In the genomic region with DNA sequence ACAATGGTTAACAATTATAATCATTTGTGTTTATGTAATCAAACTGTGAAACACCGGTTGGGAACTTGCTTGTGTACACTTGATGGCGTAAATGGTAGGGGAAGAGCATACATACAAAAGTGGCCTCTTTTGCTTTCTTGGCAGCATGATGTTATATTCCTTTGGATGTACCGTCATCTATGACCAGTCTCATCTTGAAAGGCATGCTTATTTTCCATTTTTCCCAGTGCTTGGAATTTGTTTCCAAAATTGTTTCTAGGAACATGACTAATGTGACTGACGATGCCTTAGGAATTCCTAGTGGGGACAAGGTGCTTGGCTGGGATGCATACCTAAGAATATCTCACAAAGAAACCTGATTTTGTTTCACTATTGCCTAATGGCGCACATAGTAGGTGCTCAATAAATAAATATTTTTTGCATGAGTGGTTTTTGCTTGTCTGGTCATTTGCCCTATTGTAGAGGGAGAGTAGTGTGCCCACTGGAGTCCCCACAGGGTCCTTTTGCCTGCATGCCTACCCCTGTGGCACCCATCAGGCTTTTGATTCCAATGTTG, we compare ENCODE assay signal across 10 cellular contexts. TPM values are rescaled to one million over a fixed set of nuclear protein-coding genes. Genes with fewer than 3 reads are reported as not detected.
A peak's percentile ranks its signal among the peaks of the same experiment; 100 is the strongest.
DNase-seq lines count a peak whose midpoint lies in the region; ATAC-seq and TF ChIP-seq lines count a peak whose summit lies in the region.
"Had no signal": no experiment of that assay in that cellular context is flagged by ENCODE, and none has a peak within 500 bp of the region (broad histone marks: within the 10 kb centered on the region; RNA-seq: fewer than 3 reads in every experiment).

No MANE protein-coding gene starts in this region.

- no peaks in the 10 kb centered on the region for H3K27me3 Mint-ChIP-seq in chondrocyte (ENCODE audit: low read depth)
- no peaks in the 10 kb centered on the region for H3K27me3 Mint-ChIP-seq in naive thymus-derived CD8-positive, alpha-beta T cell

- H3K27me3 ChIP-seq in testis: no peaks in the 10 kb centered on the region

- no peak for TF ChIP-seq CTCF in AG10803 (conservative IDR thresholded peaks at IDR 0.05; ENCODE audit: low read length)
- no peak for TF ChIP-seq CTCF in chondrocyte (IDR thresholded peaks at IDR 0.05)
- TF ChIP-seq CTCF in testis (IDR thresholded peaks at IDR 0.05): no peak

- H3K9me3 ChIP-seq in testis: no peaks in the 10 kb centered on the region

- no peak for TF ChIP-seq POLR2A in testis (IDR thresholded peaks at IDR 0.05)

- H3K27ac ChIP-seq in testis: no peak overlapping the region

- H3K4me1 ChIP-seq in testis: no peaks in the 10 kb centered on the region

- POLR2A ChIA-PET in naive thymus-derived CD8-positive, alpha-beta T cell (lab: Charles Lee): interaction anchor here (1.0 to 4.5 kb wide), 8 partner anchors 8 to 69 kb away, joined by 3 to 86 read pairs (median 7); a partner anchor contains a TSS

- H3K36me3 ChIP-seq in testis (ENCODE audit: low read depth, missing control alignments): no peaks in the 10 kb centered on the region

- H3K27ac Mint-ChIP-seq in chondrocyte (ENCODE audit: unreplicated experiment): peak overlapping the region; percentile 89
- H3K27ac Mint-ChIP-seq in naive thymus-derived CD8-positive, alpha-beta T cell: peak overlapping the region; percentile 90 to 99 (median 94)

- WGBS in testis, 2 donors: 83 to 92% methylated on average over 5 of the region's 5 CpGs

- peaks cover 23% of the 10 kb centered on the region for H3K36me3 Mint-ChIP-seq in chondrocyte (ENCODE audit: low read depth)
- peaks cover 5 to 41% (median 27%) of the 10 kb centered on the region in 3 donors for H3K36me3 Mint-ChIP-seq in naive thymus-derived CD8-positive, alpha-beta T cell

- H3K4me3 ChIP-seq in AG10803 (ENCODE audit: low read length) (no peak overlapping the region), testis (no peak overlapping the region)

- intact Hi-C loops in testis (cut with DNase I; ENCODE audit: low total_unique reads): no loop called here

- peak; percentile 85 for DNase-seq in AG10803 (ENCODE audit: low read depth)
- peak; percentile 55 for DNase-seq in HT1080 (ENCODE audit: low read depth)
- no peak for DNase-seq in chondrocyte (ENCODE audit: low spot score)
- no peak for DNase-seq in naive thymus-derived CD8-positive, alpha-beta T cell
- DNase-seq in medulla oblongata (ENCODE audit: extremely low spot score): no peak
- DNase-seq in testis: no peak
- DNase-seq in NCI-H2107 (lab: John Stamatoyannopoulos, UW): no peak
- DNase-seq: DND-41, NCI-H187 had no signal

- H3K4me1 Mint-ChIP-seq in chondrocyte (ENCODE audit: low read depth): peaks cover 26% of the 10 kb centered on the region
- peaks cover 30 to 78% (median 65%) of the 10 kb centered on the region in 4 donors for H3K4me1 Mint-ChIP-seq in naive thymus-derived CD8-positive, alpha-beta T cell

- H3K4me3 Mint-ChIP-seq in chondrocyte (ENCODE audit: unreplicated experiment): no peak overlapping the region
- peak overlapping the region; percentile 49 to 88 (median 81) for H3K4me3 Mint-ChIP-seq in naive thymus-derived CD8-positive, alpha-beta T cell

- no peak for ATAC-seq in naive thymus-derived CD8-positive, alpha-beta T cell
- no peak for ATAC-seq in GM21825 (IDR thresholded peaks at IDR 0.05; ENCODE audit: unreplicated experiment)

- H3K9me3 Mint-ChIP-seq in chondrocyte (ENCODE audit: low read depth): no peaks in the 10 kb centered on the region
- no peaks in the 10 kb centered on the region for H3K9me3 Mint-ChIP-seq in naive thymus-derived CD8-positive, alpha-beta T cell

RNA-seq across cellular contexts. Expression of a gene that starts 45.5 kb away (rescaled TPM):
- total RNA-seq in HT1080 (2014; rRNA removed; shearing (Covaris generic)): 181 and 200 TPM in 2 replicates
- polyA plus RNA-seq in HT1080 (2015; cell fraction: cytosol; rRNA removed): 184 TPM in 2 replicates
- polyA plus RNA-seq in HT1080 (2015; cell fraction: nucleus; rRNA removed): 121 and 126 TPM in 2 replicates
- total RNA-seq in chondrocyte: 91.2 to 107 TPM (median 95.7 TPM) in 3 replicates
- total RNA-seq in naive thymus-derived CD8-positive, alpha-beta T cell: 10 to 100 TPM; 44.5 to 45.6 TPM
- polyA plus RNA-seq in naive thymus-derived CD8-positive, alpha-beta T cell: 100 to 1,000 TPM; 158 to 174 (median 159) TPM
- total RNA-seq in testis: 100 to 1,000 TPM; 105 to 124 TPM
- 185 TPM for polyA plus RNA-seq in testis (ENCODE audit: insufficient read depth, low read depth, low replicate concordance)

RNA-seq across cellular contexts. Expression of a gene that starts 54.9 kb away (rescaled TPM):
- total RNA-seq in HT1080 (2014; rRNA removed; shearing (Covaris generic)): 36.6 and 43.9 TPM in 2 replicates
- 51.6 and 64.6 TPM in 2 replicates for polyA plus RNA-seq in HT1080 (2015; cell fraction: cytosol; rRNA removed)
- polyA plus RNA-seq in HT1080 (2015; cell fraction: nucleus; rRNA removed): 50.3 and 54.3 TPM in 2 replicates
- 12.6 to 16.1 TPM (median 15.2 TPM) in 3 replicates for total RNA-seq in chondrocyte
- total RNA-seq in naive thymus-derived CD8-positive, alpha-beta T cell: 10 to 100 TPM; 37.0 to 37.4 TPM
- polyA plus RNA-seq in naive thymus-derived CD8-positive, alpha-beta T cell: 10 to 100 TPM in 1 of 3 donors, 1 to 10 TPM in 2; 7.2 to 13.0 (median 7.3) TPM
- 10 to 100 TPM; 10.0 to 10.2 TPM for total RNA-seq in testis
- 3.3 TPM for polyA plus RNA-seq in testis (ENCODE audit: insufficient read depth, low read depth, low replicate concordance)

Comparison
In these comparisons a context has a peak if more than half of its experiments do, and no peak if none do; other contexts are left out.
1. DNase-seq: peak in AG10803 (single experiment) and HT1080 (single experiment); none in chondrocyte (single experiment), naive thymus-derived CD8-positive, alpha-beta T cell (0 of 10), medulla oblongata (single experiment), testis (single experiment) and NCI-H2107 (single experiment).